8 cellular contexts compared by ENCODE assay signal in genomic region chr14:52131640-52132320, GRCh38.
A peak's percentile ranks its signal among the peaks of the same experiment; 100 is the strongest.
DNase-seq lines count a peak whose midpoint lies in the region; ATAC-seq and TF ChIP-seq lines count a peak whose summit lies in the region.

No MANE protein-coding gene starts in this region.

- WGBS in testis, 2 donors: 35 to 36% methylated on average over 13 of the region's 13 CpGs

- DNase-seq in GM19238 (ENCODE audit: insufficient read length, low spot score) (peak; percentile 39), NCI-H2171 (lab: John Stamatoyannopoulos, UW) (peak; percentile 85), fibroblast of mammary gland (ENCODE audit: low read depth) (peak; percentile 97), testis (peak; percentile 90)
- DNase-seq in activated CD8-positive, alpha-beta T cell treated with anti-CD3 and anti-CD28 coated beads, Interleukin-2, amount 10 ng/mL, durations not matched to agents 7 days and 5 days: peak; percentile 67
- peak; percentile 66 for DNase-seq in natural killer cell treated with Interleukin-12 subunit alpha and Interleukin-12 subunit beta and Interleukin-15 and Interleukin-18, amount 100 ng/mL, for 72 hours (ENCODE audit: low spot score)
- no peak for DNase-seq in stimulated activated naive CD4-positive, alpha-beta T cell treated with Interleukin-2 at 50 U/mL for 16 hours (lab: John Stamatoyannopoulos, UW)

- peaks cover 13% of the 10 kb centered on the region for H3K9me3 Mint-ChIP-seq in activated CD8-positive, alpha-beta T cell treated with anti-CD3 and anti-CD28 coated beads, Interleukin-2, amount 10 ng/mL, durations not matched to agents 7 days and 5 days (ENCODE audit: insufficient read depth)
- H3K9me3 Mint-ChIP-seq in natural killer cell treated with Interleukin-12 subunit alpha and Interleukin-12 subunit beta and Interleukin-15 and Interleukin-18, amount 100 ng/mL, for 72 hours: no peaks in the 10 kb centered on the region

- H3K27me3 Mint-ChIP-seq in activated CD8-positive, alpha-beta T cell treated with anti-CD3 and anti-CD28 coated beads, Interleukin-2, amount 10 ng/mL, durations not matched to agents 7 days and 5 days (ENCODE audit: low read depth): peaks cover 15% of the 10 kb centered on the region
- peaks cover 5 to 8% of the 10 kb centered on the region in 2 donors for H3K27me3 Mint-ChIP-seq in natural killer cell treated with Interleukin-12 subunit alpha and Interleukin-12 subunit beta and Interleukin-15 and Interleukin-18, amount 100 ng/mL, for 72 hours

- CTCF ChIA-PET in activated CD8-positive, alpha-beta T cell treated with anti-CD3 and anti-CD28 coated beads, Interleukin-2, amount 10 ng/mL, durations not matched to agents 7 days and 5 days (lab: Charles Lee): interaction anchor here (0.6 to 2.5 kb wide), 10 partner anchors 8 to 141 kb away, joined by 3 to 11 read pairs (median 4); no protein-coding TSS in a partner anchor

- no peak for ATAC-seq in activated CD8-positive, alpha-beta T cell treated with anti-CD3 and anti-CD28 coated beads, Interleukin-2, amount 10 ng/mL, durations not matched to agents 7 days and 5 days
- ATAC-seq in natural killer cell treated with Interleukin-12 subunit alpha and Interleukin-12 subunit beta and Interleukin-15 and Interleukin-18, amount 100 ng/mL, for 72 hours: no peak

- H3K4me1 Mint-ChIP-seq in activated CD8-positive, alpha-beta T cell treated with anti-CD3 and anti-CD28 coated beads, Interleukin-2, amount 10 ng/mL, durations not matched to agents 7 days and 5 days (ENCODE audit: low read depth): peaks cover 17% of the 10 kb centered on the region
- H3K4me1 Mint-ChIP-seq in natural killer cell treated with Interleukin-12 subunit alpha and Interleukin-12 subunit beta and Interleukin-15 and Interleukin-18, amount 100 ng/mL, for 72 hours (ENCODE audit: low read depth in 2 of 2): peaks cover 18 to 20% of the 10 kb centered on the region in 2 donors

- no peaks in the 10 kb centered on the region for H3K36me3 ChIP-seq in ACC112 (ENCODE audit: insufficient read depth, low read length)
- no peaks in the 10 kb centered on the region for H3K36me3 ChIP-seq in testis (ENCODE audit: low read depth, missing control alignments)

- no peak overlapping the region for H3K27ac Mint-ChIP-seq in activated CD8-positive, alpha-beta T cell treated with anti-CD3 and anti-CD28 coated beads, Interleukin-2, amount 10 ng/mL, durations not matched to agents 7 days and 5 days
- peak overlapping the region in 1 of 2 donors; percentile 32 for H3K27ac Mint-ChIP-seq in natural killer cell treated with Interleukin-12 subunit alpha and Interleukin-12 subunit beta and Interleukin-15 and Interleukin-18, amount 100 ng/mL, for 72 hours

- peak overlapping the region; percentile 39 for H2AFZ ChIP-seq in ACC112 (ENCODE audit: low read length, unreplicated experiment)

- POLR2A ChIA-PET in activated CD8-positive, alpha-beta T cell treated with anti-CD3 and anti-CD28 coated beads, Interleukin-2, amount 10 ng/mL, durations not matched to agents 7 days and 5 days (lab: Charles Lee): no interaction called here

- intact Hi-C loops in testis (cut with DNase I; ENCODE audit: low total_unique reads): no loop called here

- peaks cover 15% of the 10 kb centered on the region for H3K4me1 ChIP-seq in ACC112 (ENCODE audit: control insufficient read depth, insufficient read depth, low read length, unreplicated experiment)
- H3K4me1 ChIP-seq in testis: peaks cover 9% of the 10 kb centered on the region

- peak overlapping the region; percentile 50 for H3K27ac ChIP-seq in ACC112 (ENCODE audit: low read depth, low read length)
- no peak overlapping the region for H3K27ac ChIP-seq in testis

- H3K4me3 Mint-ChIP-seq in activated CD8-positive, alpha-beta T cell treated with anti-CD3 and anti-CD28 coated beads, Interleukin-2, amount 10 ng/mL, durations not matched to agents 7 days and 5 days: no peak overlapping the region
- no peak overlapping the region for H3K4me3 Mint-ChIP-seq in natural killer cell treated with Interleukin-12 subunit alpha and Interleukin-12 subunit beta and Interleukin-15 and Interleukin-18, amount 100 ng/mL, for 72 hours

- no peak overlapping the region for H3K4me3 ChIP-seq in ACC112 (ENCODE audit: low read depth, low read length)
- H3K4me3 ChIP-seq in fibroblast of mammary gland (ENCODE audit: control insufficient read depth, low read depth, low read length): no peak overlapping the region
- no peak overlapping the region for H3K4me3 ChIP-seq in testis

- TF ChIP-seq POLR2A in testis (IDR thresholded peaks at IDR 0.05): no peak

- peak; percentile 81 for TF ChIP-seq CTCF in fibroblast of mammary gland (conservative IDR thresholded peaks at IDR 0.05; ENCODE audit: control insufficient read depth, insufficient read depth, low read depth, low read length)
- peak; percentile 62 to 76 (median 63) for TF ChIP-seq CTCF in testis (IDR thresholded peaks at IDR 0.05)

- H3K27me3 ChIP-seq in ACC112 (ENCODE audit: insufficient read depth, low read length) (no peaks in the 10 kb centered on the region), testis (no peaks in the 10 kb centered on the region)

- no peaks in the 10 kb centered on the region for H3K79me2 ChIP-seq in ACC112 (ENCODE audit: control insufficient read depth, insufficient read depth, low read length, unreplicated experiment)

- peaks cover 5% of the 10 kb centered on the region for H3K36me3 Mint-ChIP-seq in activated CD8-positive, alpha-beta T cell treated with anti-CD3 and anti-CD28 coated beads, Interleukin-2, amount 10 ng/mL, durations not matched to agents 7 days and 5 days (ENCODE audit: low read depth)
- H3K36me3 Mint-ChIP-seq in natural killer cell treated with Interleukin-12 subunit alpha and Interleukin-12 subunit beta and Interleukin-15 and Interleukin-18, amount 100 ng/mL, for 72 hours: peaks cover 27% of the 10 kb centered on the region

- H3K9me3 ChIP-seq in testis: no peaks in the 10 kb centered on the region
